ENCODE assay signal across 8 cellular contexts in the genomic region with DNA sequence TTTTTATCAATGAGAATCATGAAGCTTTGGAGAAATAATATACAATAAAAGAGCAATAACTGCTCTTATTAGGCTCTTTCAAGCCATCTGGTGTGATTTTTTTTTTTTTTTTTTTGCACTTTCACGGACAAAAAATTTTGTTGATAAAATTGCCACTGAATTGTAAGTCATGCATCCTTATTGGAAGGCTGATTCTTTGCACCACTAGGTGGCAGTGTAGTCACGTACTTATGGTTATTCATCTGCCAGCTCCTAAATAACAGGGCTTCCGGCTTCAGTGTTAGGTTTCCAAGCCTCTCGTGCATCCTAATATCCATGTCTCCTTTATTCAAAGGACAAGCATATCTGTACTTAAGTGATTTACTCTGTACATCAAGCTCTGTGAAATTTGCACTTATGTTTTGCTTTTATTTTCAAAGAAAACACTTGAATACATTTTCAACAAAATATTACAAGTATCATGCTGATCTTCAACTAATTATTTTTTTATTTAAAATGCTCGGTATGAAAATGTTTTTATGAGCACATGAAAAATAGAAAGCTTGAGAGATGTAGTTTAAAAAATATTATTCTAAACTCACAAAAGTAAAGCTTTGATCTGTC.
A peak's percentile ranks its signal among the peaks of the same experiment; 100 is the strongest.
DNase-seq lines count a peak whose midpoint lies in the region; ATAC-seq and TF ChIP-seq lines count a peak whose summit lies in the region.

No MANE protein-coding gene starts in this region.

- no peaks in the 10 kb centered on the region for H3K4me1 Mint-ChIP-seq in naive B cell

- no peaks in the 10 kb centered on the region for H3K9me3 Mint-ChIP-seq in naive B cell

- no peak for TF ChIP-seq POLR2A in tibial nerve (IDR thresholded peaks at IDR 0.05)

- H3K27ac ChIP-seq in epithelial cell of prostate, result no peak overlapping the region
- H3K27ac ChIP-seq in tibial nerve, result no peak overlapping the region

- H3K4me1 ChIP-seq in tibial nerve, result peaks cover 0 to 20% (median 3%) of the 10 kb centered on the region in 4 donors

- H3K4me3 Mint-ChIP-seq in naive B cell, result no peak overlapping the region

- DNase-seq in DMS53 (lab: John Stamatoyannopoulos, UW) (peak; percentile 77), NCI-H446 (lab: John Stamatoyannopoulos, UW) (peak; percentile 51 to 70), epithelial cell of prostate (ENCODE audit: low read depth, low spot score) (peak; percentile 44), naive B cell (peak; percentile 30), tibial nerve (ENCODE audit: low spot score in 2 of 2) (peak; percentile 62 to 94)
- peak; percentile 25 for DNase-seq in activated CD4-positive, alpha-beta T cell treated with anti-CD3 and anti-CD28 coated beads, Interleukin-2, amount 50 U/mL, for 1 hour

- 10% methylated on average over 5 of the region's 5 CpGs for WGBS in tibial nerve, 2 donors

- no peak overlapping the region for H3K4me3 ChIP-seq in tibial nerve

- ATAC-seq in GM19452 (IDR thresholded peaks at IDR 0.05; ENCODE audit: unreplicated experiment), result peak; percentile 85
- peak; percentile 88 for ATAC-seq in HG03457 (IDR thresholded peaks at IDR 0.05; ENCODE audit: unreplicated experiment)
- peak in 1 of 2 donors; percentile 52 for ATAC-seq in naive B cell (ENCODE audit: low read depth in 2 of 2)

- H3K27me3 ChIP-seq in tibial nerve, result no peaks in the 10 kb centered on the region

- no peaks in the 10 kb centered on the region for H3K36me3 ChIP-seq in tibial nerve

- no peaks in the 10 kb centered on the region for H3K36me3 Mint-ChIP-seq in naive B cell

- peaks cover 0 to 4% (median 0%) of the 10 kb centered on the region in 3 donors for H3K27me3 Mint-ChIP-seq in naive B cell

- H3K9me3 ChIP-seq in tibial nerve, result no peaks in the 10 kb centered on the region

- no peak for TF ChIP-seq EP300 in tibial nerve (IDR thresholded peaks at IDR 0.05)

- no peak overlapping the region for H3K27ac Mint-ChIP-seq in naive B cell

- peak; percentile 46 to 70 (median 67) for TF ChIP-seq CTCF in tibial nerve (IDR thresholded peaks at IDR 0.05)

Comparison
In these comparisons a context has a peak if more than half of its experiments do, and no peak if none do; other contexts are left out.
1. DNase-seq: peak in every context shown above with its lines; median percentile 78 in tibial nerve; 77 in DMS53; 60 in NCI-H446; 44 in epithelial cell of prostate; 30 in naive B cell; 25 in activated CD4-positive, alpha-beta T cell treated with anti-CD3 and anti-CD28 coated beads, Interleukin-2, amount 50 U/mL, for 1 hour.